12 cellular contexts compared by ENCODE assay signal in the genomic region with DNA sequence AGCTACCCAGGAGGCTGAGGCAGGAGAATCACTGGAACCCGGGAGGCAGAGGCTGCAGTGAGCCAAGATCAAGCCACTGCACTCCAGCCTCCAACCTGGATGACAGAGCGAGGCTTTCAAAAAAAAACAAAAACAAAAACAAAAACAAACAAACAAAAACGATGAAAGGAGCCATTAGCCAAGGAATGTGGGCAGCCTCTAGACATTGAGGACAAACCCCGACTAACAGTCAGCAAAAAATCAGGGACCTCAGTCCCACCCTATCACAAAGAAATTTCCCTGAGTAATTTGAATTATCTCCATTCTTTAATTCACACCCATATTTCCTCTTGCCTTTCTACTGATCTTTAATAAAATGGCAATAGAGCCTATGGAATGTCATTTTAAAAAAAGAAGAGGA.
A peak's percentile ranks its signal among the peaks of the same experiment; 100 is the strongest.
DNase-seq lines count a peak whose midpoint lies in the region; ATAC-seq and TF ChIP-seq lines count a peak whose summit lies in the region.
"Had no signal": no experiment of that assay in that cellular context is flagged by ENCODE, and none has a peak within 500 bp of the region (broad histone marks: within the 10 kb centered on the region; RNA-seq: fewer than 3 reads in every experiment).

No MANE protein-coding gene starts in this region.

- H2AFZ ChIP-seq in GM23338 = no peak overlapping the region

- H3K27ac ChIP-seq in GM23338 (ENCODE audit: low read depth) (no peak overlapping the region), RWPE2 (ENCODE audit: poor library complexity, severe bottlenecking) (peak overlapping the region; percentile 95)

- H3K9me2 ChIP-seq in GM23338 (ENCODE audit: insufficient read depth) = peaks cover 3% of the 10 kb centered on the region; the same call in 1 of the 2 replicates

- H3K4me3 ChIP-seq in GM23338 (no peak overlapping the region), RWPE2 (ENCODE audit: severe bottlenecking) (no peak overlapping the region), skeletal muscle satellite cell (ENCODE audit: low read length) (peak overlapping the region; percentile 26)

- H3K27me3 Mint-ChIP-seq in GM23338 (ENCODE audit: insufficient read depth, low read depth, poor library complexity) = no peaks in the 10 kb centered on the region
- no peaks in the 10 kb centered on the region for H3K27me3 Mint-ChIP-seq in effector memory CD8-positive, alpha-beta T cell

- H3K4me1 Mint-ChIP-seq in GM23338 = peaks cover 15% of the 10 kb centered on the region
- H3K4me1 Mint-ChIP-seq in effector memory CD8-positive, alpha-beta T cell (ENCODE audit: low read depth in 2 of 2) = peaks cover 6 to 10% of the 10 kb centered on the region in 2 donors

- H3K9me3 ChIP-seq in RWPE2 (ENCODE audit: severe bottlenecking) = no peaks in the 10 kb centered on the region
- H3K9me3 ChIP-seq in skeletal muscle satellite cell (replicated peaks; ENCODE audit: low read length) = no peaks in the 10 kb centered on the region

- no peak for TF ChIP-seq CTCF in GM23338 (conservative IDR thresholded peaks at IDR 0.05; ENCODE audit: low read depth in 2 of 2)
- TF ChIP-seq CTCF in RWPE2 (IDR thresholded peaks at IDR 0.05; ENCODE audit: poor library complexity, severe bottlenecking) = no peak

- no peaks in the 10 kb centered on the region for H3K79me2 ChIP-seq in GM23338 (replicated peaks; ENCODE audit: insufficient read depth)

- H3K4me2 ChIP-seq in GM23338 = no peak overlapping the region
- peak overlapping the region; percentile 57 for H3K4me2 ChIP-seq in skeletal muscle satellite cell (ENCODE audit: low read length)

- H3K27ac Mint-ChIP-seq in GM23338 = peak overlapping the region; percentile 81
- H3K27ac Mint-ChIP-seq in effector memory CD8-positive, alpha-beta T cell = peak overlapping the region; percentile 32 to 38
- H3K27ac Mint-ChIP-seq: nephron progenitor cell had no signal

- H3K27me3 ChIP-seq in GM23338 (ENCODE audit: insufficient read depth) = no peaks in the 10 kb centered on the region
- no peaks in the 10 kb centered on the region for H3K27me3 ChIP-seq in RWPE2 (ENCODE audit: insufficient read depth, poor library complexity, severe bottlenecking)
- no peaks in the 10 kb centered on the region for H3K27me3 ChIP-seq in skeletal muscle satellite cell (ENCODE audit: control insufficient read depth, insufficient read depth, low read length)

- 0 out of 2 replicates have a peak, but pooled peaks cover 7% of the 10 kb centered on the region for H3K4me1 ChIP-seq in GM23338 (ENCODE audit: insufficient read depth)
- H3K4me1 ChIP-seq in RWPE2 (ENCODE audit: insufficient read depth, poor library complexity, severe bottlenecking) = peaks cover 36% of the 10 kb centered on the region
- peaks cover 42% of the 10 kb centered on the region for H3K4me1 ChIP-seq in skeletal muscle satellite cell (ENCODE audit: control insufficient read depth, insufficient read depth, low read length)

- H4K20me1 ChIP-seq in GM23338 (replicated peaks; ENCODE audit: insufficient read depth) = no peaks in the 10 kb centered on the region

- H3K36me3 ChIP-seq in GM23338 (ENCODE audit: insufficient read depth) (no peaks in the 10 kb centered on the region), RWPE2 (ENCODE audit: low read depth) (0 out of 2 replicates have a peak, but pooled peaks cover 9% of the 10 kb centered on the region), skeletal muscle satellite cell (ENCODE audit: insufficient read depth, low read length) (peaks cover 15% of the 10 kb centered on the region)

- peaks cover 3% of the 10 kb centered on the region for H3K9me3 Mint-ChIP-seq in GM23338
- H3K9me3 Mint-ChIP-seq in effector memory CD8-positive, alpha-beta T cell = peaks cover 0 to under 1% of the 10 kb centered on the region in 2 donors

- ATAC-seq in GM23338 (no peak), RWPE2 (ENCODE audit: low read depth) (no peak; the same call in 2 of the 3 replicates), HG02623 (IDR thresholded peaks at IDR 0.05; ENCODE audit: unreplicated experiment) (no peak), GM19452 (IDR thresholded peaks at IDR 0.05; ENCODE audit: unreplicated experiment) (no peak)
- no peak for ATAC-seq in effector memory CD8-positive, alpha-beta T cell (replicated peaks)

- H3K36me3 Mint-ChIP-seq in GM23338 (ENCODE audit: low read depth) = peaks cover under 1% of the 10 kb centered on the region; the same call in 1 of the 3 replicates
- peaks cover 3% of the 10 kb centered on the region for H3K36me3 Mint-ChIP-seq in effector memory CD8-positive, alpha-beta T cell (ENCODE audit: insufficient read depth)

- H3K4me3 Mint-ChIP-seq in GM23338 = no peak overlapping the region
- H3K4me3 Mint-ChIP-seq in effector memory CD8-positive, alpha-beta T cell = no peak overlapping the region
- H3K4me3 Mint-ChIP-seq: nephron progenitor cell had no signal

- H3F3A ChIP-seq in GM23338 (replicated peaks; ENCODE audit: low read depth) = no peaks in the 10 kb centered on the region

- H3K9ac ChIP-seq in skeletal muscle satellite cell (ENCODE audit: low read depth, low read length) = peak overlapping the region; percentile 59

- no peak for DNase-seq in GM23338 (ENCODE audit: low spot score)
- no peak for DNase-seq in RWPE2 (ENCODE audit: low spot score)
- DNase-seq in effector memory CD8-positive, alpha-beta T cell = no peak
- DNase-seq in DMS153 (lab: John Stamatoyannopoulos, UW) = no peak
- DNase-seq in CD1c-positive myeloid dendritic cell (ENCODE audit: extremely low spot score) = no peak
- DNase-seq: COR-L47, NCI-H146, NCI-H774, nephron progenitor cell had no signal

TF ChIP-seq in GM23338, 12 proteins besides CTCF, POLR2A, EP300 and RAD21:
- TF ChIP-seq ZNF331 (CRISPR knock-in tag; IDR thresholded peaks at IDR 0.05; ENCODE audit: low read depth) (no peak), EZH2 (IDR thresholded peaks at IDR 0.05; ENCODE audit: low read depth, unreplicated experiment) (no peak), CREB1 (CRISPR knock-in tag; IDR thresholded peaks at IDR 0.05; ENCODE audit: low read depth) (no peak), JUNB (IDR thresholded peaks at IDR 0.05; ENCODE audit: unreplicated experiment) (no peak), POLR2AphosphoS5 (IDR thresholded peaks at IDR 0.05; ENCODE audit: low read depth) (no peak)
- TF ChIP-seq, protein P1, sequence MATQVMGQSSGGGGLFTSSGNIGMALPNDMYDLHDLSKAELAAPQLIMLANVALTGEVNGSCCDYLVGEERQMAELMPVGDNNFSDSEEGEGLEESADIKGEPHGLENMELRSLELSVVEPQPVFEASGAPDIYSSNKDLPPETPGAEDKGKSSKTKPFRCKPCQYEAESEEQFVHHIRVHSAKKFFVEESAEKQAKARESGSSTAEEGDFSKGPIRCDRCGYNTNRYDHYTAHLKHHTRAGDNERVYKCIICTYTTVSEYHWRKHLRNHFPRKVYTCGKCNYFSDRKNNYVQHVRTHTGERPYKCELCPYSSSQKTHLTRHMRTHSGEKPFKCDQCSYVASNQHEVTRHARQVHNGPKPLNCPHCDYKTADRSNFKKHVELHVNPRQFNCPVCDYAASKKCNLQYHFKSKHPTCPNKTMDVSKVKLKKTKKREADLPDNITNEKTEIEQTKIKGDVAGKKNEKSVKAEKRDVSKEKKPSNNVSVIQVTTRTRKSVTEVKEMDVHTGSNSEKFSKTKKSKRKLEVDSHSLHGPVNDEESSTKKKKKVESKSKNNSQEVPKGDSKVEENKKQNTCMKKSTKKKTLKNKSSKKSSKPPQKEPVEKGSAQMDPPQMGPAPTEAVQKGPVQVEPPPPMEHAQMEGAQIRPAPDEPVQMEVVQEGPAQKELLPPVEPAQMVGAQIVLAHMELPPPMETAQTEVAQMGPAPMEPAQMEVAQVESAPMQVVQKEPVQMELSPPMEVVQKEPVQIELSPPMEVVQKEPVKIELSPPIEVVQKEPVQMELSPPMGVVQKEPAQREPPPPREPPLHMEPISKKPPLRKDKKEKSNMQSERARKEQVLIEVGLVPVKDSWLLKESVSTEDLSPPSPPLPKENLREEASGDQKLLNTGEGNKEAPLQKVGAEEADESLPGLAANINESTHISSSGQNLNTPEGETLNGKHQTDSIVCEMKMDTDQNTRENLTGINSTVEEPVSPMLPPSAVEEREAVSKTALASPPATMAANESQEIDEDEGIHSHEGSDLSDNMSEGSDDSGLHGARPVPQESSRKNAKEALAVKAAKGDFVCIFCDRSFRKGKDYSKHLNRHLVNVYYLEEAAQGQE (IDR thresholded peaks at IDR 0.05; ENCODE audit: unreplicated experiment) = no peak
- TF ChIP-seq, protein P2, sequence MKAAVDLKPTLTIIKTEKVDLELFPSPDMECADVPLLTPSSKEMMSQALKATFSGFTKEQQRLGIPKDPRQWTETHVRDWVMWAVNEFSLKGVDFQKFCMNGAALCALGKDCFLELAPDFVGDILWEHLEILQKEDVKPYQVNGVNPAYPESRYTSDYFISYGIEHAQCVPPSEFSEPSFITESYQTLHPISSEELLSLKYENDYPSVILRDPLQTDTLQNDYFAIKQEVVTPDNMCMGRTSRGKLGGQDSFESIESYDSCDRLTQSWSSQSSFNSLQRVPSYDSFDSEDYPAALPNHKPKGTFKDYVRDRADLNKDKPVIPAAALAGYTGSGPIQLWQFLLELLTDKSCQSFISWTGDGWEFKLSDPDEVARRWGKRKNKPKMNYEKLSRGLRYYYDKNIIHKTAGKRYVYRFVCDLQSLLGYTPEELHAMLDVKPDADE (IDR thresholded peaks at IDR 0.05) = no peak
TF ChIP-seq in GM23338: peak in this region for 0.
